ENCODE assay signal across 9 cellular contexts in the genomic region with DNA sequence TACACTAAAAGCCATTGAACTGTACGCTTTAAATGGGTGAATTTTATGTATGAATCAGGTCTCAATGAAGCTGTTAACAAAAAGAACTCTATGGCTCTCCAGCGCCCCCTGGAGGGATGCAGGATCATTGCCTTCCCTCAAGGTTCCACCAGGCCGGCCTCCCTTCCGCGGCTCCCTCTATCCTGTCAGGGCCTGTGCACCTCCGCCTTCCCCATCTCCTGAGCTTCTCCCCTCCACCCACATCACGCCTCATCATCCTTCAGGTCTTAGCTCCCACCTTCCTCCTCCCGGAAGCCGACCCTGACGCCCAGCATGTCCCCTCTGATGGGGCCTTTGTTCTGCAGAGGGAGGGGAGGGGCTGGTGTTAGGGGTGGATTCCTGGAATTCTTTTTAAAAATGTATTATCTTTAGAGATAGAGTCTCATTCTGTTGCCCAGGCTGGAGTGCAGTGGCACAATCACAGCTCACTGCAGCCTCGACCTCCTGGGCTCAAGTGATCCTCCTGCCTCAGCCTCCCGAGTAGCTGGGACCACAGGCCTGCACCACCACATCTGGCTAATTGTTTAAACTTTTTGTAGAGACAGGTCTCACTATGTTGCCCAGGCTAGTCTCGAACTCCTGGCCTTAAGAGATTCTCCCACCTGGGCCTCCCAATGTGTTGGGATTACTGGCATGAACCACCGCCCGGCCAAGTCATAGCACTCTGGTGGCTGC. TPM values are rescaled to one million over a fixed set of nuclear protein-coding genes. Genes with fewer than 3 reads are reported as not detected.
DNase-seq lines count a peak whose midpoint lies in the region; ATAC-seq lines count a peak whose summit lies in the region.
"Had no signal": no experiment of that assay in that cellular context is flagged by ENCODE, and none has a peak within 500 bp of the region (broad histone marks: within the 10 kb centered on the region; RNA-seq: fewer than 3 reads in every experiment).

No MANE protein-coding gene starts in this region.

- H3K27ac ChIP-seq in CD8-positive, alpha-beta memory T cell (ENCODE audit: low read depth, low read length), result no peak overlapping the region

- POLR2A ChIA-PET in CD8-positive, alpha-beta memory T cell (lab: Charles Lee), result interaction anchor here (0.6 to 1.6 kb wide), 3 partner anchors 43 to 234 kb away, joined by 3 to 4 read pairs (median 3); partner anchors contain the start of gene DHX34

- peaks cover 4 to 6% (median 5%) of the 10 kb centered on the region in 3 donors for H3K4me1 Mint-ChIP-seq in CD8-positive, alpha-beta memory T cell
- H3K4me1 Mint-ChIP-seq in natural killer cell treated with Interleukin-12 subunit alpha and Interleukin-12 subunit beta and Interleukin-15 and Interleukin-18, amount 100 ng/mL, for 72 hours (ENCODE audit: low read depth in 2 of 2), result peaks cover 10 to 17% of the 10 kb centered on the region in 2 donors

- no peaks in the 10 kb centered on the region for H3K9me3 Mint-ChIP-seq in CD8-positive, alpha-beta memory T cell
- H3K9me3 Mint-ChIP-seq in natural killer cell treated with Interleukin-12 subunit alpha and Interleukin-12 subunit beta and Interleukin-15 and Interleukin-18, amount 100 ng/mL, for 72 hours, result no peaks in the 10 kb centered on the region
- H3K9me3 Mint-ChIP-seq: T-helper 1 cell treated with Interleukin-12 subunit alpha and Interleukin-12 subunit beta and Interleukin-4 antibody, amounts not matched to agents 30 μg/mL and 1 μg/mL, for 36 hours had no signal

- H3K27ac Mint-ChIP-seq in CD8-positive, alpha-beta memory T cell, result peak overlapping the region in 1 of 8 donors; percentile 79
- no peak overlapping the region for H3K27ac Mint-ChIP-seq in natural killer cell treated with Interleukin-12 subunit alpha and Interleukin-12 subunit beta and Interleukin-15 and Interleukin-18, amount 100 ng/mL, for 72 hours
- H3K27ac Mint-ChIP-seq: T-helper 1 cell treated with Interleukin-12 subunit alpha and Interleukin-12 subunit beta and Interleukin-4 antibody, amounts not matched to agents 30 μg/mL and 1 μg/mL, for 36 hours had no signal

- no peak overlapping the region for H3K4me3 ChIP-seq in CD8-positive, alpha-beta memory T cell (ENCODE audit: low read length)

- peak; percentile 73 to 76 for ATAC-seq in natural killer cell treated with Interleukin-12 subunit alpha and Interleukin-12 subunit beta and Interleukin-15 and Interleukin-18, amount 100 ng/mL, for 72 hours
- ATAC-seq in HG03108 (IDR thresholded peaks at IDR 0.05; ENCODE audit: unreplicated experiment), result no peak

- H3K27me3 ChIP-seq in CD8-positive, alpha-beta memory T cell (ENCODE audit: insufficient read depth, low read length, poor library complexity, severe bottlenecking), result no peaks in the 10 kb centered on the region

- peaks cover 1 to 15% of the 10 kb centered on the region in 2 donors for H3K27me3 Mint-ChIP-seq in CD8-positive, alpha-beta memory T cell
- peaks cover 11 to 25% of the 10 kb centered on the region in 2 donors for H3K27me3 Mint-ChIP-seq in natural killer cell treated with Interleukin-12 subunit alpha and Interleukin-12 subunit beta and Interleukin-15 and Interleukin-18, amount 100 ng/mL, for 72 hours

- H3K36me3 ChIP-seq in CD8-positive, alpha-beta memory T cell (ENCODE audit: insufficient read depth, low read length), result no peaks in the 10 kb centered on the region

- CTCF ChIA-PET in CD8-positive, alpha-beta memory T cell (lab: Charles Lee), result interaction anchor here (0.6 to 8.2 kb wide), 23 partner anchors 8 to 349 kb away, joined by 3 to 89 read pairs (median 4); partner anchors contain the start of gene DHX34

- H3K4me3 Mint-ChIP-seq in CD8-positive, alpha-beta memory T cell, result no peak overlapping the region
- no peak overlapping the region for H3K4me3 Mint-ChIP-seq in natural killer cell treated with Interleukin-12 subunit alpha and Interleukin-12 subunit beta and Interleukin-15 and Interleukin-18, amount 100 ng/mL, for 72 hours
- H3K4me3 Mint-ChIP-seq: T-helper 1 cell treated with Interleukin-12 subunit alpha and Interleukin-12 subunit beta and Interleukin-4 antibody, amounts not matched to agents 30 μg/mL and 1 μg/mL, for 36 hours had no signal

- no peaks in the 10 kb centered on the region for H3K36me3 Mint-ChIP-seq in CD8-positive, alpha-beta memory T cell
- no peaks in the 10 kb centered on the region for H3K36me3 Mint-ChIP-seq in natural killer cell treated with Interleukin-12 subunit alpha and Interleukin-12 subunit beta and Interleukin-15 and Interleukin-18, amount 100 ng/mL, for 72 hours

- peak; percentile 62 to 83 (median 76) for DNase-seq in CD8-positive, alpha-beta memory T cell
- DNase-seq in HPDE6-E6E7 (ENCODE audit: extremely low spot score) (peak; percentile 51), OCI-M1 (lab: John Stamatoyannopoulos, UW) (peak; percentile 85), activated T-cell treated with anti-CD3 and anti-CD28 coated beads for 4 hours (peak; percentile 80), fibroblast of gingiva (ENCODE audit: low read depth) (peak; percentile 57)
- DNase-seq in natural killer cell treated with Interleukin-12 subunit alpha and Interleukin-12 subunit beta and Interleukin-15 and Interleukin-18, amount 100 ng/mL, for 72 hours (ENCODE audit: low spot score), result peak; percentile 77
- DNase-seq in stimulated activated naive CD4-positive, alpha-beta T cell (lab: John Stamatoyannopoulos, UW), result peak; percentile 39 to 81 (median 66)

- no peaks in the 10 kb centered on the region for H3K4me1 ChIP-seq in CD8-positive, alpha-beta memory T cell (ENCODE audit: insufficient read depth, low read length)

- no peaks in the 10 kb centered on the region for H3K9me3 ChIP-seq in CD8-positive, alpha-beta memory T cell (ENCODE audit: low read length)

RNA-seq across cellular contexts. Expression of gene MEIS3, which starts 27.7 kb away (rescaled TPM):
- total RNA-seq in CD8-positive, alpha-beta memory T cell, result not detected
- not detected for polyA plus RNA-seq in CD8-positive, alpha-beta memory T cell
- not detected for total RNA-seq in natural killer cell treated with Interleukin-12 subunit alpha and Interleukin-12 subunit beta and Interleukin-15 and Interleukin-18, amount 100 ng/mL, for 72 hours

RNA-seq across cellular contexts. Expression of gene DHX34, which starts 42.6 kb away (rescaled TPM):
- total RNA-seq in CD8-positive, alpha-beta memory T cell, result 10 to 100 TPM; 23.2 to 24.5 TPM
- 7.7 TPM for polyA plus RNA-seq in CD8-positive, alpha-beta memory T cell
- 10 to 100 TPM; 17.7 to 43.9 TPM for total RNA-seq in natural killer cell treated with Interleukin-12 subunit alpha and Interleukin-12 subunit beta and Interleukin-15 and Interleukin-18, amount 100 ng/mL, for 72 hours

RNA-seq across cellular contexts. Expression of gene C5AR2, which starts 59.7 kb away (rescaled TPM):
- total RNA-seq in CD8-positive, alpha-beta memory T cell, result under 1 TPM; 0.07 to 0.22 TPM
- 0.06 TPM for polyA plus RNA-seq in CD8-positive, alpha-beta memory T cell
- total RNA-seq in natural killer cell treated with Interleukin-12 subunit alpha and Interleukin-12 subunit beta and Interleukin-15 and Interleukin-18, amount 100 ng/mL, for 72 hours, result 1 to 10 TPM in 1 of 2 donors, under 1 TPM in 1; 0.19 to 2.6 TPM
